In the genomic region with DNA sequence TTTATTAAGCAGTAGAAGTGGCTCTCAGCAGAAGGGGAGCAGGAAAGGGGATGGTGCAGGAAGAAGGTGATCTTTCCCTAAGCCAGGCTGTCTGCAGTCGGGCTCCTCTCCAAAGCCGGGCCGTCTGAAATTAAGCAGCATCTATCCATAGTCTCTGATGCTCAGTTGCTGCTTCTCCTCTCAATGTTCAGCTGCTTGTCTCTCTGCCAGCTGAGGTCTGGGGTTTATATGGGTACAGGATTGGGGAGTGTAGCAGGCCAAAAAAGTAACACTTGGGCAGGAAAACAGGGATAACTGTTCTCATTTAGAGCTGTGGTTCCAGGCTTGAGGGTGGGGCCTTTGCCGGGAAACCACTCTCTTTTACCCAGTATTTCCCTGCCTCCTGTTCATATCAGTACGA, we compare ENCODE assay signal across 1 cellular context.
TF ChIP-seq lines count a peak whose summit lies in the region.

No MANE protein-coding gene starts in this region.

TF ChIP-seq in H1, 55 proteins besides CTCF, POLR2A, EP300 and RAD21:
- TF ChIP-seq HDAC2 (IDR thresholded peaks at IDR 0.05; ENCODE audit: borderline replicate concordance in 1 of 2, low read depth in 2 of 2, low read length in 2 of 2) (no peak), TAF1 (IDR thresholded peaks at IDR 0.05; ENCODE audit: low read depth, low read length) (no peak), POLR2AphosphoS5 (IDR thresholded peaks at IDR 0.05; ENCODE audit: low read depth, low read length) (no peak), RBBP5 (IDR thresholded peaks at IDR 0.05; ENCODE audit: borderline replicate concordance, low read depth, low read length) (no peak), SIRT6 (IDR thresholded peaks at IDR 0.05; ENCODE audit: low read length) (no peak), EGR1 (IDR thresholded peaks at IDR 0.05; ENCODE audit: borderline replicate concordance, low read depth, low read length) (no peak), NRF1 (IDR thresholded peaks at IDR 0.05; ENCODE audit: low read depth, low read length) (no peak), KDM4A (IDR thresholded peaks at IDR 0.05; ENCODE audit: low read depth, low read length, severe bottlenecking) (no peak)
TF ChIP-seq in H1: peak in this region for 0.
